Comparison of ENCODE assay signal across 21 cellular contexts in genomic region chr1:110594466-110595076, GRCh38. TPM values are rescaled to one million over a fixed set of nuclear protein-coding genes. Genes with fewer than 3 reads are reported as not detected.
A peak's percentile ranks its signal among the peaks of the same experiment; 100 is the strongest.
DNase-seq lines count a peak whose midpoint lies in the region; TF ChIP-seq lines count a peak whose summit lies in the region.
"Had no signal": no experiment of that assay in that cellular context is flagged by ENCODE, and none has a peak within 500 bp of the region (broad histone marks: within the 10 kb centered on the region; RNA-seq: fewer than 3 reads in every experiment).

No MANE protein-coding gene starts in this region.

- no peak for TF ChIP-seq EP300 in stomach (IDR thresholded peaks at IDR 0.05)

- H3K4me3 ChIP-seq in dorsolateral prefrontal cortex (peak overlapping the region in 23 of 59 donors; percentile 0 to 39 (median 19)), spleen (no peak overlapping the region), stomach (no peak overlapping the region)
- H3K4me3 ChIP-seq: body of pancreas, esophagus squamous epithelium, PC-9, suprapubic skin had no signal

- TF ChIP-seq CTCF in dorsolateral prefrontal cortex (IDR thresholded peaks at IDR 0.05 in 54 of 56, conservative IDR thresholded peaks at IDR 0.05 in 2 of 56; ENCODE audit: low read depth in 1 of 56, partially characterized antibody in 56 of 56) = no peak
- TF ChIP-seq CTCF in spleen (IDR thresholded peaks at IDR 0.05 in 8 of 11, conservative IDR thresholded peaks at IDR 0.05 in 3 of 11) = no peak
- no peak for TF ChIP-seq CTCF in stomach (IDR thresholded peaks at IDR 0.05)

- H3K27me3 ChIP-seq in dorsolateral prefrontal cortex (no peaks in the 10 kb centered on the region), spleen (replicated peaks in 1 of 7) (peaks cover 0 to 19% (median 0%) of the 10 kb centered on the region in 7 donors), stomach (peaks cover 0 to 8% (median 0%) of the 10 kb centered on the region in 3 donors)
- H3K27me3 ChIP-seq: body of pancreas, suprapubic skin had no signal

- H3K9me3 ChIP-seq in spleen = no peaks in the 10 kb centered on the region
- H3K9me3 ChIP-seq in stomach = no peaks in the 10 kb centered on the region
- H3K9me3 ChIP-seq: body of pancreas, esophagus squamous epithelium, suprapubic skin had no signal

- DNase-seq in COLO668 (lab: John Stamatoyannopoulos, UW; ENCODE audit: unreplicated experiment) = peak; percentile 77
- peak; percentile 81 to 82 for DNase-seq in NCI-H446 (lab: John Stamatoyannopoulos, UW)
- peak in 9 of 10 donors; percentile 39 to 88 (median 69) for DNase-seq in dorsolateral prefrontal cortex
- DNase-seq in occipital lobe (lab: John Stamatoyannopoulos, UW) = peak; percentile 68
- DNase-seq in stimulated activated CD4-positive, alpha-beta T cell treated with anti-CD3 and anti-CD28 coated beads, Interleukin-4, amount 100 ng/mL, for 4 hours = no peak
- DNase-seq in spleen = no peak
- no peak for DNase-seq in stomach
- DNase-seq in Kasumi-1 (lab: John Stamatoyannopoulos, UW) = no peak
- DNase-seq: activated CD4-positive, alpha-beta T cell treated with anti-CD3 and anti-CD28 coated beads, Interleukin-2, amount 10 ng/mL, durations not matched to agents 24 days and 14 days; activated naive CD4-positive, alpha-beta T cell treated with anti-CD3 and anti-CD28 coated beads, Interleukin-2, amount 10 ng/mL, durations not matched to agents 7 days and 5 days; activated T-cell treated with anti-CD3 and anti-CD28 coated beads for 4 hours; body of pancreas; Calu3; effector CD4-positive, alpha-beta T cell; esophagus squamous epithelium; H9; natural killer cell; NCI-H1436; NCI-H524 treated with DMSO at 0.1 percent for 48 hours; PC-9 had no signal

- 49 to 55% (median 51%) methylated on average over 7 of the region's 7 CpGs for WGBS in spleen, 5 donors
- WGBS in stomach, 5 donors = 45 to 51% (median 46%) methylated on average over 7 of the region's 7 CpGs

- intact Hi-C loops in dorsolateral prefrontal cortex (cut with DNase I) = no loop called here
- intact Hi-C loops in spleen (cut with DNase I; ENCODE audit: low total_unique reads) = no loop called here
- intact Hi-C loops in stomach (cut with DNase I; ENCODE audit: low total_unique reads) = no loop called here

- H3K27ac ChIP-seq in dorsolateral prefrontal cortex (peak overlapping the region in 57 of 59 donors; percentile 0 to 95 (median 78)), spleen (no peak overlapping the region), stomach (no peak overlapping the region)
- H3K27ac ChIP-seq: body of pancreas, esophagus squamous epithelium, PC-9, suprapubic skin had no signal

- TF ChIP-seq POLR2A in spleen (IDR thresholded peaks at IDR 0.05) (no peak), stomach (IDR thresholded peaks at IDR 0.05) (no peak)

- H3K36me3 ChIP-seq in spleen (no peaks in the 10 kb centered on the region), stomach (no peaks in the 10 kb centered on the region)
- H3K36me3 ChIP-seq: esophagus squamous epithelium, suprapubic skin had no signal

- H3K4me1 ChIP-seq in spleen = no peaks in the 10 kb centered on the region
- peaks cover 0 to 7% (median 2%) of the 10 kb centered on the region in 4 donors for H3K4me1 ChIP-seq in stomach
- H3K4me1 ChIP-seq: body of pancreas had no signal

RNA-seq across cellular contexts. Expression of gene KCNA2, which starts 11.6 kb away (rescaled TPM):
- total RNA-seq in dorsolateral prefrontal cortex = 100 to 1,000 TPM in 119 of 120 experiments, 10 to 100 TPM in 1; 66.5 to 334 (median 205) TPM
- 7.0 TPM for total RNA-seq in occipital lobe
- total RNA-seq in spleen = 1 to 10 TPM in 5 of 7 donors, under 1 TPM in 2; 0.65 to 2.6 (median 1.4) TPM
- under 1 TPM; 0.09 to 0.13 (median 0.11) TPM for polyA plus RNA-seq in spleen
- 10 to 100 TPM in 1 of 5 donors, under 1 TPM in 3, not detected in 1; under 0.01 to 42.0 (median 0.89) TPM for total RNA-seq in stomach
- polyA plus RNA-seq in stomach = under 1 TPM in 1 of 3 donors, not detected in 2; 0.20 TPM
- total RNA-seq: Calu3, PC-9 had no signal

Comparison
In these comparisons a context has a peak if more than half of its experiments do, and no peak if none do; other contexts are left out.
1. DNase-seq: peak in COLO668 (single experiment), NCI-H446 (2 of 2), dorsolateral prefrontal cortex (9 of 10) and occipital lobe (single experiment); none in stimulated activated CD4-positive, alpha-beta T cell treated with anti-CD3 and anti-CD28 coated beads, Interleukin-4, amount 100 ng/mL, for 4 hours (0 of 2), spleen (single experiment), stomach (single experiment) and Kasumi-1 (0 of 2).
2. H3K27ac ChIP-seq: peak in dorsolateral prefrontal cortex (57 of 59); none in spleen (0 of 8) and stomach (0 of 5).